In genomic region chr11:10298342-10298741, GRCh38 we compare ENCODE assay signal across 8 cellular contexts. TPM values are rescaled to one million over a fixed set of nuclear protein-coding genes. Genes with fewer than 3 reads are reported as not detected.
A peak's percentile ranks its signal among the peaks of the same experiment; 100 is the strongest.
DNase-seq lines count a peak whose midpoint lies in the region; ATAC-seq and TF ChIP-seq lines count a peak whose summit lies in the region.

No MANE protein-coding gene starts in this region.

- no peak overlapping the region for H3K9ac ChIP-seq in Karpas-422 (ENCODE audit: low read length)

- no peak overlapping the region for H2AFZ ChIP-seq in Karpas-422 (ENCODE audit: low read length)

- no peaks in the 10 kb centered on the region for H4K20me1 ChIP-seq in Karpas-422 (ENCODE audit: insufficient read depth, low read depth, low read length)

- no peaks in the 10 kb centered on the region for H3K9me3 ChIP-seq in Karpas-422 (ENCODE audit: low read length)
- no peaks in the 10 kb centered on the region for H3K9me3 ChIP-seq in transverse colon

- H3K4me2 ChIP-seq in Karpas-422 (ENCODE audit: low read depth, low read length, poor library complexity, severe bottlenecking) = no peak overlapping the region

- TF ChIP-seq CTCF in transverse colon (IDR thresholded peaks at IDR 0.05) = peak in 1 of 5 experiments; percentile 26

- DNase-seq in AG08396 (ENCODE audit: low spot score) = peak; percentile 78
- peak; percentile 58 for DNase-seq in NCI-H345 (lab: John Stamatoyannopoulos, UW)
- peak; percentile 81 for DNase-seq in astrocyte of the hippocampus (ENCODE audit: low read depth, low spot score)
- DNase-seq in stimulated activated CD4-positive, alpha-beta T cell treated with anti-CD3 and anti-CD28 coated beads, Interleukin-4, amount 100 ng/mL, for 24 hours = peak; percentile 64
- no peak for DNase-seq in Karpas-422
- no peak for DNase-seq in transverse colon

- WGBS in transverse colon (ENCODE audit: low coverage in 1 of 2), 2 donors = 63 to 70% methylated on average over 5 of the region's 5 CpGs

- H3K79me2 ChIP-seq in Karpas-422 (ENCODE audit: low read length) = no peaks in the 10 kb centered on the region

- intact Hi-C loops in transverse colon (cut with DNase I; ENCODE audit: low total_unique reads) = no loop called here

- H3K4me3 ChIP-seq in Karpas-422 (ENCODE audit: low read length) (no peak overlapping the region), transverse colon (no peak overlapping the region)

- no peaks in the 10 kb centered on the region for H3K9me2 ChIP-seq in Karpas-422 (replicated peaks; ENCODE audit: insufficient read depth, low read length)

- in situ Hi-C loops in transverse colon (cut with MboI; ENCODE audit: low pct_ligation_motif_present in 1 of 4, low pct_unique_long_range_greater_than_20kb in 1 of 4, low sequenced_read_pairs in 3 of 4) = no loop called here

- peaks cover 17% of the 10 kb centered on the region for H3K4me1 ChIP-seq in Karpas-422 (ENCODE audit: low read length)
- H3K4me1 ChIP-seq in transverse colon = peaks cover 0 to 30% (median 15%) of the 10 kb centered on the region in 4 donors

- TF ChIP-seq EP300 in transverse colon (IDR thresholded peaks at IDR 0.05; ENCODE audit: low read depth) = no peak

- ATAC-seq in GM18519 (IDR thresholded peaks at IDR 0.05; ENCODE audit: low FRiP score, unreplicated experiment) = peak; percentile 98
- ATAC-seq in HG02885 (IDR thresholded peaks at IDR 0.05; ENCODE audit: poor library complexity, unreplicated experiment) = peak; percentile 94

- H3K27ac ChIP-seq in Karpas-422 (ENCODE audit: low read length) = no peak overlapping the region
- H3K27ac ChIP-seq in transverse colon = no peak overlapping the region

- no peaks in the 10 kb centered on the region for H3K27me3 ChIP-seq in Karpas-422 (ENCODE audit: low read length)
- no peaks in the 10 kb centered on the region for H3K27me3 ChIP-seq in transverse colon

- H3K36me3 ChIP-seq in Karpas-422 (ENCODE audit: insufficient read depth, low read length) (no peaks in the 10 kb centered on the region), transverse colon (no peaks in the 10 kb centered on the region)

- TF ChIP-seq POLR2A in transverse colon (IDR thresholded peaks at IDR 0.05) = no peak

RNA-seq across cellular contexts. Expression of gene SBF2, which starts 4.3 kb away (rescaled TPM):
- 7.6 and 13.8 TPM in 2 replicates for total RNA-seq in Karpas-422 (2014; rRNA removed; shearing (Covaris generic); ENCODE audit: low replicate concordance)
- total RNA-seq in transverse colon = 10 to 100 TPM; 46.4 to 71.0 (median 54.8) TPM

RNA-seq across cellular contexts. Expression of gene ADM, which starts 6.5 kb away (rescaled TPM):
- 0.43 TPM in 1 of 2 replicates, not detected in the other for total RNA-seq in Karpas-422 (2014; rRNA removed; shearing (Covaris generic); ENCODE audit: low replicate concordance)
- total RNA-seq in transverse colon = 100 to 1,000 TPM in 3 of 4 donors, 10 to 100 TPM in 1; 51.9 to 235 (median 157) TPM

Comparison
In these comparisons a context has a peak if more than half of its experiments do, and no peak if none do; other contexts are left out.
1. DNase-seq: peak in AG08396 (single experiment), NCI-H345 (single experiment), astrocyte of the hippocampus (single experiment) and stimulated activated CD4-positive, alpha-beta T cell treated with anti-CD3 and anti-CD28 coated beads, Interleukin-4, amount 100 ng/mL, for 24 hours (single experiment); none in Karpas-422 (single experiment) and transverse colon (single experiment).
2. RNA of gene ADM, which starts 6.5 kb away (total RNA-seq): 51.9 to 235 TPM in transverse colon; 0.43 TPM in Karpas-422; every median in the first group is over 10 times any median in the second.